Comparison of ENCODE assay signal across 8 cellular contexts in genomic region chr2:182715121-182715895, GRCh38. TPM values are rescaled to one million over a fixed set of nuclear protein-coding genes. Genes with fewer than 3 reads are reported as not detected.
A peak's percentile ranks its signal among the peaks of the same experiment; 100 is the strongest.
DNase-seq lines count a peak whose midpoint lies in the region; ATAC-seq and TF ChIP-seq lines count a peak whose summit lies in the region.

No MANE protein-coding gene starts in this region.

- H3K27ac ChIP-seq in right lobe of liver: peak overlapping the region; percentile 27 to 54 (median 53)
- peak overlapping the region; percentile 12 to 84 for H3K27ac ChIP-seq in aorta (ENCODE audit: low read depth in 1 of 2, low read length in 2 of 2)

- no peak for TF ChIP-seq POLR2A in right lobe of liver (IDR thresholded peaks at IDR 0.05)

- intact Hi-C loops in right lobe of liver (cut with DNase I) (no loop called here), aorta (cut with DNase I) (no loop called here)

- ATAC-seq in GM19467 (IDR thresholded peaks at IDR 0.05; ENCODE audit: unreplicated experiment) (peak; percentile 6), right lobe of liver (peak in 3 of 4 donors; percentile 2 to 51 (median 25)), aorta (ENCODE audit: low FRiP score) (no peak), HG03045 (IDR thresholded peaks at IDR 0.05; ENCODE audit: unreplicated experiment) (no peak), GM21423 (IDR thresholded peaks at IDR 0.05; ENCODE audit: unreplicated experiment) (no peak)

- H3K4me1 ChIP-seq in right lobe of liver (peaks cover 0 to 6% (median 0%) of the 10 kb centered on the region in 4 donors), aorta (ENCODE audit: control insufficient read depth in 1 of 2, insufficient read depth in 2 of 2, low read length in 2 of 2) (peaks cover 0 to 5% of the 10 kb centered on the region in 2 donors)

- H3K4me3 ChIP-seq in cardiac fibroblast (replicated peaks in 1 of 2; ENCODE audit: low read depth in 2 of 2, low read length in 2 of 2) (peak overlapping the region; percentile 89 to 99), right lobe of liver (peak overlapping the region; percentile 78 to 92 (median 79)), aorta (ENCODE audit: low read length in 2 of 2) (peak overlapping the region; percentile 19 to 72)

- peak; percentile 11 for DNase-seq in A172 (ENCODE audit: low spot score)
- peak; percentile 51 for DNase-seq in NCI-H2029 treated with DMSO at 0.1 percent for 48 hours (lab: John Stamatoyannopoulos, UW)
- DNase-seq in cardiac fibroblast (ENCODE audit: low read depth in 2 of 2): peak; percentile 30 to 52
- DNase-seq in right lobe of liver: no peak
- DNase-seq in aorta: no peak

- H3K27me3 ChIP-seq in right lobe of liver (no peaks in the 10 kb centered on the region), aorta (ENCODE audit: control insufficient read depth in 1 of 2, insufficient read depth in 2 of 2, low read length in 1 of 2) (no peaks in the 10 kb centered on the region)

- H3K36me3 ChIP-seq in right lobe of liver (no peaks in the 10 kb centered on the region), aorta (ENCODE audit: control insufficient read depth in 1 of 2, insufficient read depth in 2 of 2, low read length in 1 of 2) (no peaks in the 10 kb centered on the region)

- no peaks in the 10 kb centered on the region for H3K9me3 ChIP-seq in right lobe of liver
- no peaks in the 10 kb centered on the region for H3K9me3 ChIP-seq in aorta (ENCODE audit: control insufficient read depth, low read length)

- TF ChIP-seq CTCF in cardiac fibroblast (IDR thresholded peaks at IDR 0.05; ENCODE audit: low read depth, low read length): no peak
- peak in 1 of 4 donors; percentile 2 for TF ChIP-seq CTCF in right lobe of liver (IDR thresholded peaks at IDR 0.05)

- WGBS in right lobe of liver (ENCODE audit: insufficient coverage, low coverage, low lambda C conversion rate, missing lambda C conversion rate): 4% methylated on average over 9 of the region's 9 CpGs
- WGBS in aorta, 2 donors: 1% methylated on average over 9 of the region's 9 CpGs

RNA-seq across cellular contexts. Expression of gene DNAJC10, which starts 0.7 kb away (rescaled TPM):
- 131 and 152 TPM in 2 replicates for total RNA-seq in A172 (2014; rRNA removed; shearing (Covaris generic))
- 10 to 100 TPM; 26.1 to 37.7 (median 33.0) TPM for total RNA-seq in right lobe of liver
- total RNA-seq in aorta: 100 to 1,000 TPM; 118 to 131 TPM
- polyA plus RNA-seq in aorta: 10 to 100 TPM; 29.7 to 56.5 TPM

Comparison
In these comparisons a context has a peak if more than half of its experiments do, and no peak if none do; other contexts are left out.
1. DNase-seq: peak in A172 (single experiment), NCI-H2029 treated with DMSO at 0.1 percent for 48 hours (single experiment) and cardiac fibroblast (2 of 2); none in right lobe of liver (0 of 3) and aorta (0 of 2).
2. ATAC-seq: peak in GM19467 (single experiment) and right lobe of liver (3 of 4); none in aorta (single experiment), HG03045 (single experiment) and GM21423 (single experiment).
3. Peak in every context shown above with its lines, with median percentiles within 50 percentile points of each other: H3K4me3 ChIP-seq.